1 cellular context compared by ENCODE assay signal in genomic region chr3:134357914-134358811, GRCh38.
TF ChIP-seq lines count a peak whose summit lies in the region.

No MANE protein-coding gene starts in this region.

TF ChIP-seq in GM23338, 12 proteins besides CTCF, POLR2A, EP300 and RAD21 (continued from another document):
- TF ChIP-seq, protein P1, sequence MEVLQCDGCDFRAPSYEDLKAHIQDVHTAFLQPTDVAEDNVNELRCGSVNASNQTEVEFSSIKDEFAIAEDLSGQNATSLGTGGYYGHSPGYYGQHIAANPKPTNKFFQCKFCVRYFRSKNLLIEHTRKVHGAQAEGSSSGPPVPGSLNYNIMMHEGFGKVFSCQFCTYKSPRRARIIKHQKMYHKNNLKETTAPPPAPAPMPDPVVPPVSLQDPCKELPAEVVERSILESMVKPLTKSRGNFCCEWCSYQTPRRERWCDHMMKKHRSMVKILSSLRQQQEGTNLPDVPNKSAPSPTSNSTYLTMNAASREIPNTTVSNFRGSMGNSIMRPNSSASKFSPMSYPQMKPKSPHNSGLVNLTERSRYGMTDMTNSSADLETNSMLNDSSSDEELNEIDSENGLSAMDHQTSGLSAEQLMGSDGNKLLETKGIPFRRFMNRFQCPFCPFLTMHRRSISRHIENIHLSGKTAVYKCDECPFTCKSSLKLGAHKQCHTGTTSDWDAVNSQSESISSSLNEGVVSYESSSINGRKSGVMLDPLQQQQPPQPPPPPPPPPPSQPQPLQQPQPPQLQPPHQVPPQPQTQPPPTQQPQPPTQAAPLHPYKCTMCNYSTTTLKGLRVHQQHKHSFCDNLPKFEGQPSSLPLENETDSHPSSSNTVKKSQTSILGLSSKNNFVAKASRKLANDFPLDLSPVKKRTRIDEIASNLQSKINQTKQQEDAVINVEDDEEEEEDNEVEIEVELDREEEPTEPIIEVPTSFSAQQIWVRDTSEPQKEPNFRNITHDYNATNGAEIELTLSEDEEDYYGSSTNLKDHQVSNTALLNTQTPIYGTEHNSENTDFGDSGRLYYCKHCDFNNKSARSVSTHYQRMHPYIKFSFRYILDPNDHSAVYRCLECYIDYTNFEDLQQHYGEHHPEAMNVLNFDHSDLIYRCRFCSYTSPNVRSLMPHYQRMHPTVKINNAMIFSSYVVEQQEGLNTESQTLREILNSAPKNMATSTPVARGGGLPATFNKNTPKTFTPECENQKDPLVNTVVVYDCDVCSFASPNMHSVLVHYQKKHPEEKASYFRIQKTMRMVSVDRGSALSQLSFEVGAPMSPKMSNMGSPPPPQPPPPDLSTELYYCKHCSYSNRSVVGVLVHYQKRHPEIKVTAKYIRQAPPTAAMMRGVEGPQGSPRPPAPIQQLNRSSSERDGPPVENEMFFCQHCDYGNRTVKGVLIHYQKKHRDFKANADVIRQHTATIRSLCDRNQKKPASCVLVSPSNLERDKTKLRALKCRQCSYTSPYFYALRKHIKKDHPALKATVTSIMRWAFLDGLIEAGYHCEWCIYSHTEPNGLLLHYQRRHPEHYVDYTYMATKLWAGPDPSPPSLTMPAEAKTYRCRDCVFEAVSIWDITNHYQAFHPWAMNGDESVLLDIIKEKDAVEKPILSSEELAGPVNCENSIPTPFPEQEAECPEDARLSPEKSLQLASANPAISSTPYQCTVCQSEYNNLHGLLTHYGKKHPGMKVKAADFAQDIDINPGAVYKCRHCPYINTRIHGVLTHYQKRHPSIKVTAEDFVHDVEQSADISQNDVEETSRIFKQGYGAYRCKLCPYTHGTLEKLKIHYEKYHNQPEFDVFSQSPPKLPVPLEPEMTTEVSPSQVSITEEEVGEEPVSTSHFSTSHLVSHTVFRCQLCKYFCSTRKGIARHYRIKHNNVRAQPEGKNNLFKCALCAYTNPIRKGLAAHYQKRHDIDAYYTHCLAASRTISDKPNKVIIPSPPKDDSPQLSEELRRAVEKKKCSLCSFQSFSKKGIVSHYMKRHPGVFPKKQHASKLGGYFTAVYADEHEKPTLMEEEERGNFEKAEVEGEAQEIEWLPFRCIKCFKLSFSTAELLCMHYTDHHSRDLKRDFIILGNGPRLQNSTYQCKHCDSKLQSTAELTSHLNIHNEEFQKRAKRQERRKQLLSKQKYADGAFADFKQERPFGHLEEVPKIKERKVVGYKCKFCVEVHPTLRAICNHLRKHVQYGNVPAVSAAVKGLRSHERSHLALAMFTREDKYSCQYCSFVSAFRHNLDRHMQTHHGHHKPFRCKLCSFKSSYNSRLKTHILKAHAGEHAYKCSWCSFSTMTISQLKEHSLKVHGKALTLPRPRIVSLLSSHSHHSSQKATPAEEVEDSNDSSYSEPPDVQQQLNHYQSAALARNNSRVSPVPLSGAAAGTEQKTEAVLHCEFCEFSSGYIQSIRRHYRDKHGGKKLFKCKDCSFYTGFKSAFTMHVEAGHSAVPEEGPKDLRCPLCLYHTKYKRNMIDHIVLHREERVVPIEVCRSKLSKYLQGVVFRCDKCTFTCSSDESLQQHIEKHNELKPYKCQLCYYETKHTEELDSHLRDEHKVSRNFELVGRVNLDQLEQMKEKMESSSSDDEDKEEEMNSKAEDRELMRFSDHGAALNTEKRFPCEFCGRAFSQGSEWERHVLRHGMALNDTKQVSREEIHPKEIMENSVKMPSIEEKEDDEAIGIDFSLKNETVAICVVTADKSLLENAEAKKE (CRISPR knock-in tag; IDR thresholded peaks at IDR 0.05) = no peak
- no peak for TF ChIP-seq ZNF114 (CRISPR knock-in tag; IDR thresholded peaks at IDR 0.05)
